8 cellular contexts compared by ENCODE assay signal in the genomic region with DNA sequence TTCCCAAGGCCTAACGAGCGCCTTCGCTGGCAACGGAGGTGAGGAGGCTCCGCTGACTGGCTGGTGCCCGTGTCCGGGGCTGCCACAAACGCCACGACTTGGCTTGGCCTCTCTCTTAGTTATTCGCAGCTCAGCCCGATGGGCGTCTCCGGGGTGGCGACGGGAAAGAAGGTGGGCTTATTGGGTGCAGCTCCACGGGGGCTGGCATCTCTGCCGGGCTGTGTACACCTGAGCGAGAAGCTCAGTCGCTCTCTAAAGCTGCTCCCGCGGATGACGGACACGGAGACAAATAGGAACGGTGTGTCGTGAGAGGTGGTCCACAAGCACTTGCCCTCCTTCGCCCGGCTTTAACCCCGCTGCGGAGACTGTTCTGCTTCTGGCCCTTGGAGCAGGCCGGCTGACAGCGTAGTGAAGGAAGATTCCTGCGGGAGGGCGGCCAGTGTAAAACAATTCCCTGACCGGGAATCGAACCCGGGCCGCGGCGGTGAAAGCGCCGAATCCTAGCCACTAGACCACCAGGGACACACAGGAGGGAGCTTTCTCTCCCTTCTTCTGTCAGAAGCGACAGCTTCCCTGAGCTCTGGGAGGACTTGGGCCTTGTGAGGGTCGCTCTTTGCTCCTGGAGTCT. TPM values are rescaled to one million over a fixed set of nuclear protein-coding genes. Genes with fewer than 3 reads are reported as not detected.
DNase-seq lines count a peak whose midpoint lies in the region; ATAC-seq and TF ChIP-seq lines count a peak whose summit lies in the region.
"Not testable (repeated sequence)": the region's sequence is repeated elsewhere in the genome, so short reads cannot be mapped to it uniquely, and the experiment has no call there.

No MANE protein-coding gene starts in this region.

- not testable (repeated sequence) for TF ChIP-seq POLR2A in body of pancreas (IDR thresholded peaks at IDR 0.05); gastroesophageal sphincter (IDR thresholded peaks at IDR 0.05); suprapubic skin (IDR thresholded peaks at IDR 0.05)

- H3K36me3 ChIP-seq in body of pancreas (replicated peaks in 1 of 2; ENCODE audit: insufficient read depth in 1 of 2, low read depth in 2 of 2); gastroesophageal sphincter; lower lobe of right lung; suprapubic skin: not testable (repeated sequence)

- peak overlapping the region; percentile 70 to 96 (median 90) for H3K4me3 Mint-ChIP-seq in IgD-negative memory B cell

- intact Hi-C loops in body of pancreas (cut with DNase I); lower lobe of right lung (cut with DNase I): not testable (repeated sequence)

- H3K27ac Mint-ChIP-seq in IgD-negative memory B cell, result peak overlapping the region in 2 of 3 donors; percentile 31 to 71

- not testable (repeated sequence) for TF ChIP-seq CTCF in body of pancreas (IDR thresholded peaks at IDR 0.05); gastroesophageal sphincter (IDR thresholded peaks at IDR 0.05); lower lobe of right lung (IDR thresholded peaks at IDR 0.05); retinal pigment epithelial cell (conservative IDR thresholded peaks at IDR 0.05; ENCODE audit: low read depth, low read length); suprapubic skin (IDR thresholded peaks at IDR 0.05)

- peak; percentile 69 for ATAC-seq in body of pancreas
- peak; percentile 81 for ATAC-seq in gastroesophageal sphincter
- ATAC-seq in lower lobe of right lung, result peak; percentile 78 to 84

- H3K4me3 ChIP-seq in body of pancreas, result not testable (repeated sequence)
- peak overlapping the region in 1 of 2 donors; percentile 37 for H3K4me3 ChIP-seq in gastroesophageal sphincter
- H3K4me3 ChIP-seq in lower lobe of right lung, result peak overlapping the region; percentile 35
- peak overlapping the region; percentile 49 for H3K4me3 ChIP-seq in retinal pigment epithelial cell (ENCODE audit: low read length)
- H3K4me3 ChIP-seq in suprapubic skin, result peak overlapping the region; percentile 19

- not testable (repeated sequence) for H3K27me3 ChIP-seq in body of pancreas; lower lobe of right lung (ENCODE audit: low read depth)
- H3K27me3 ChIP-seq in gastroesophageal sphincter (peaks cover 59% of the 10 kb centered on the region), suprapubic skin (peaks cover 43% of the 10 kb centered on the region)

- not testable (repeated sequence) for H3K4me1 Mint-ChIP-seq in IgD-negative memory B cell

- H3K9me3 ChIP-seq in body of pancreas, gastroesophageal sphincter, lower lobe of right lung, suprapubic skin: not testable (repeated sequence)

- H3K4me1 ChIP-seq in body of pancreas, gastroesophageal sphincter, lower lobe of right lung: not testable (repeated sequence)
- peaks cover 17% of the 10 kb centered on the region for H3K4me1 ChIP-seq in suprapubic skin

- H3K27ac ChIP-seq in body of pancreas, gastroesophageal sphincter, lower lobe of right lung, suprapubic skin: not testable (repeated sequence)

- DNase-seq in DMS 273 (lab: John Stamatoyannopoulos, UW; ENCODE audit: unreplicated experiment), result peak; percentile 88
- peak; percentile 9 for DNase-seq in activated CD4-positive, alpha-beta T cell treated with anti-CD3 and anti-CD28 coated beads, Interleukin-2, amount 50 U/mL, for 1 hour
- DNase-seq in body of pancreas, result peak in 2 of 4 donors; percentile 13 to 42
- DNase-seq in lower lobe of right lung, result not testable (repeated sequence)
- DNase-seq in retinal pigment epithelial cell (ENCODE audit: low read depth), result peak; percentile 7
- peak in 1 of 2 donors; percentile 71 for DNase-seq in suprapubic skin (ENCODE audit: low spot score in 2 of 2)

- peaks cover 15% of the 10 kb centered on the region for H3K27me3 Mint-ChIP-seq in IgD-negative memory B cell

- not testable (repeated sequence) for TF ChIP-seq EP300 in gastroesophageal sphincter (IDR thresholded peaks at IDR 0.05); suprapubic skin (IDR thresholded peaks at IDR 0.05)

- not testable (repeated sequence) for H3K36me3 Mint-ChIP-seq in IgD-negative memory B cell

- H3K9me3 Mint-ChIP-seq in IgD-negative memory B cell, result not testable (repeated sequence)

- WGBS in body of pancreas, 2 donors, result 26 to 40% methylated on average over 1 to 27 of the region's 43 CpGs
- WGBS in gastroesophageal sphincter (ENCODE audit: low coverage in 1 of 2), 2 donors, result 8% methylated on average over 8 of the region's 43 CpGs; no CpG with 5 or more reads in 1 of the 2 donors
- 40% methylated on average over 1 of the region's 43 CpGs for WGBS in suprapubic skin

RNA-seq across cellular contexts. Expression of gene RNU1-1, which starts 20.9 kb away (rescaled TPM):
- polyA plus RNA-seq in IgD-negative memory B cell, result not detected
- total RNA-seq in body of pancreas (over 10,000 TPM in 1 of 2 donors, under 1 TPM in 1; under 0.01 to 15,479 TPM), gastroesophageal sphincter (under 1 TPM in 3 of 4 donors, not detected in 1; under 0.01 TPM), lower lobe of right lung (6,803 TPM), suprapubic skin (under 1 TPM; under 0.01 TPM)
